In the genomic region with DNA sequence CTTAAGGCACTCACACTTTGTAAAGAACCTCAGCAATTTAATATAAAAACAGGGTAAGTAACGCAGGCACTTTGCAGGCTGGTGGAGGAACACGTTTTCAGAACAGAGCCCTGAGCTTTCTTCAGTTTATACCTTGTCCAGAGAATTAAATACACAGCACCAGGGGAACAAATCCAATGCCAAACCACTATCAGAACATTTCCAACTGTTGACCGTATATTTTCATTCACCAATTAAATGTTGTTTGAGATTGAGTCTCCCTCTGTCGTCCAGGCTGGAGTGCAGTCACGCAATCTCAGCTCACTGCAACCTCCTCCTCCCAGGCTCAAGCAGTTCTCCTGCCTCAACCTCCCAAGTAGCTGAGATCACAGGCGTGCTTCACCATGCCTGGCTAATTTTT, we compare ENCODE assay signal across 1 cellular context.
TF ChIP-seq lines count a peak whose summit lies in the region.

No MANE protein-coding gene starts in this region.

TF ChIP-seq in GM23338, 12 proteins besides CTCF, POLR2A, EP300 and RAD21 (continued from another document):
- TF ChIP-seq, protein P1, sequence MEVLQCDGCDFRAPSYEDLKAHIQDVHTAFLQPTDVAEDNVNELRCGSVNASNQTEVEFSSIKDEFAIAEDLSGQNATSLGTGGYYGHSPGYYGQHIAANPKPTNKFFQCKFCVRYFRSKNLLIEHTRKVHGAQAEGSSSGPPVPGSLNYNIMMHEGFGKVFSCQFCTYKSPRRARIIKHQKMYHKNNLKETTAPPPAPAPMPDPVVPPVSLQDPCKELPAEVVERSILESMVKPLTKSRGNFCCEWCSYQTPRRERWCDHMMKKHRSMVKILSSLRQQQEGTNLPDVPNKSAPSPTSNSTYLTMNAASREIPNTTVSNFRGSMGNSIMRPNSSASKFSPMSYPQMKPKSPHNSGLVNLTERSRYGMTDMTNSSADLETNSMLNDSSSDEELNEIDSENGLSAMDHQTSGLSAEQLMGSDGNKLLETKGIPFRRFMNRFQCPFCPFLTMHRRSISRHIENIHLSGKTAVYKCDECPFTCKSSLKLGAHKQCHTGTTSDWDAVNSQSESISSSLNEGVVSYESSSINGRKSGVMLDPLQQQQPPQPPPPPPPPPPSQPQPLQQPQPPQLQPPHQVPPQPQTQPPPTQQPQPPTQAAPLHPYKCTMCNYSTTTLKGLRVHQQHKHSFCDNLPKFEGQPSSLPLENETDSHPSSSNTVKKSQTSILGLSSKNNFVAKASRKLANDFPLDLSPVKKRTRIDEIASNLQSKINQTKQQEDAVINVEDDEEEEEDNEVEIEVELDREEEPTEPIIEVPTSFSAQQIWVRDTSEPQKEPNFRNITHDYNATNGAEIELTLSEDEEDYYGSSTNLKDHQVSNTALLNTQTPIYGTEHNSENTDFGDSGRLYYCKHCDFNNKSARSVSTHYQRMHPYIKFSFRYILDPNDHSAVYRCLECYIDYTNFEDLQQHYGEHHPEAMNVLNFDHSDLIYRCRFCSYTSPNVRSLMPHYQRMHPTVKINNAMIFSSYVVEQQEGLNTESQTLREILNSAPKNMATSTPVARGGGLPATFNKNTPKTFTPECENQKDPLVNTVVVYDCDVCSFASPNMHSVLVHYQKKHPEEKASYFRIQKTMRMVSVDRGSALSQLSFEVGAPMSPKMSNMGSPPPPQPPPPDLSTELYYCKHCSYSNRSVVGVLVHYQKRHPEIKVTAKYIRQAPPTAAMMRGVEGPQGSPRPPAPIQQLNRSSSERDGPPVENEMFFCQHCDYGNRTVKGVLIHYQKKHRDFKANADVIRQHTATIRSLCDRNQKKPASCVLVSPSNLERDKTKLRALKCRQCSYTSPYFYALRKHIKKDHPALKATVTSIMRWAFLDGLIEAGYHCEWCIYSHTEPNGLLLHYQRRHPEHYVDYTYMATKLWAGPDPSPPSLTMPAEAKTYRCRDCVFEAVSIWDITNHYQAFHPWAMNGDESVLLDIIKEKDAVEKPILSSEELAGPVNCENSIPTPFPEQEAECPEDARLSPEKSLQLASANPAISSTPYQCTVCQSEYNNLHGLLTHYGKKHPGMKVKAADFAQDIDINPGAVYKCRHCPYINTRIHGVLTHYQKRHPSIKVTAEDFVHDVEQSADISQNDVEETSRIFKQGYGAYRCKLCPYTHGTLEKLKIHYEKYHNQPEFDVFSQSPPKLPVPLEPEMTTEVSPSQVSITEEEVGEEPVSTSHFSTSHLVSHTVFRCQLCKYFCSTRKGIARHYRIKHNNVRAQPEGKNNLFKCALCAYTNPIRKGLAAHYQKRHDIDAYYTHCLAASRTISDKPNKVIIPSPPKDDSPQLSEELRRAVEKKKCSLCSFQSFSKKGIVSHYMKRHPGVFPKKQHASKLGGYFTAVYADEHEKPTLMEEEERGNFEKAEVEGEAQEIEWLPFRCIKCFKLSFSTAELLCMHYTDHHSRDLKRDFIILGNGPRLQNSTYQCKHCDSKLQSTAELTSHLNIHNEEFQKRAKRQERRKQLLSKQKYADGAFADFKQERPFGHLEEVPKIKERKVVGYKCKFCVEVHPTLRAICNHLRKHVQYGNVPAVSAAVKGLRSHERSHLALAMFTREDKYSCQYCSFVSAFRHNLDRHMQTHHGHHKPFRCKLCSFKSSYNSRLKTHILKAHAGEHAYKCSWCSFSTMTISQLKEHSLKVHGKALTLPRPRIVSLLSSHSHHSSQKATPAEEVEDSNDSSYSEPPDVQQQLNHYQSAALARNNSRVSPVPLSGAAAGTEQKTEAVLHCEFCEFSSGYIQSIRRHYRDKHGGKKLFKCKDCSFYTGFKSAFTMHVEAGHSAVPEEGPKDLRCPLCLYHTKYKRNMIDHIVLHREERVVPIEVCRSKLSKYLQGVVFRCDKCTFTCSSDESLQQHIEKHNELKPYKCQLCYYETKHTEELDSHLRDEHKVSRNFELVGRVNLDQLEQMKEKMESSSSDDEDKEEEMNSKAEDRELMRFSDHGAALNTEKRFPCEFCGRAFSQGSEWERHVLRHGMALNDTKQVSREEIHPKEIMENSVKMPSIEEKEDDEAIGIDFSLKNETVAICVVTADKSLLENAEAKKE (CRISPR knock-in tag; IDR thresholded peaks at IDR 0.05), result no peak
- TF ChIP-seq ZNF331 (CRISPR knock-in tag; IDR thresholded peaks at IDR 0.05; ENCODE audit: low read depth) (no peak), NANOG (IDR thresholded peaks at IDR 0.05; ENCODE audit: borderline replicate concordance) (no peak), POLR2AphosphoS5 (IDR thresholded peaks at IDR 0.05; ENCODE audit: low read depth) (no peak), CREB1 (CRISPR knock-in tag; IDR thresholded peaks at IDR 0.05; ENCODE audit: low read depth) (no peak), ZNF114 (CRISPR knock-in tag; IDR thresholded peaks at IDR 0.05) (no peak), JUNB (IDR thresholded peaks at IDR 0.05; ENCODE audit: unreplicated experiment) (no peak), EZH2phosphoT487 (IDR thresholded peaks at IDR 0.05; ENCODE audit: unreplicated experiment) (no peak)
- TF ChIP-seq, protein P2, sequence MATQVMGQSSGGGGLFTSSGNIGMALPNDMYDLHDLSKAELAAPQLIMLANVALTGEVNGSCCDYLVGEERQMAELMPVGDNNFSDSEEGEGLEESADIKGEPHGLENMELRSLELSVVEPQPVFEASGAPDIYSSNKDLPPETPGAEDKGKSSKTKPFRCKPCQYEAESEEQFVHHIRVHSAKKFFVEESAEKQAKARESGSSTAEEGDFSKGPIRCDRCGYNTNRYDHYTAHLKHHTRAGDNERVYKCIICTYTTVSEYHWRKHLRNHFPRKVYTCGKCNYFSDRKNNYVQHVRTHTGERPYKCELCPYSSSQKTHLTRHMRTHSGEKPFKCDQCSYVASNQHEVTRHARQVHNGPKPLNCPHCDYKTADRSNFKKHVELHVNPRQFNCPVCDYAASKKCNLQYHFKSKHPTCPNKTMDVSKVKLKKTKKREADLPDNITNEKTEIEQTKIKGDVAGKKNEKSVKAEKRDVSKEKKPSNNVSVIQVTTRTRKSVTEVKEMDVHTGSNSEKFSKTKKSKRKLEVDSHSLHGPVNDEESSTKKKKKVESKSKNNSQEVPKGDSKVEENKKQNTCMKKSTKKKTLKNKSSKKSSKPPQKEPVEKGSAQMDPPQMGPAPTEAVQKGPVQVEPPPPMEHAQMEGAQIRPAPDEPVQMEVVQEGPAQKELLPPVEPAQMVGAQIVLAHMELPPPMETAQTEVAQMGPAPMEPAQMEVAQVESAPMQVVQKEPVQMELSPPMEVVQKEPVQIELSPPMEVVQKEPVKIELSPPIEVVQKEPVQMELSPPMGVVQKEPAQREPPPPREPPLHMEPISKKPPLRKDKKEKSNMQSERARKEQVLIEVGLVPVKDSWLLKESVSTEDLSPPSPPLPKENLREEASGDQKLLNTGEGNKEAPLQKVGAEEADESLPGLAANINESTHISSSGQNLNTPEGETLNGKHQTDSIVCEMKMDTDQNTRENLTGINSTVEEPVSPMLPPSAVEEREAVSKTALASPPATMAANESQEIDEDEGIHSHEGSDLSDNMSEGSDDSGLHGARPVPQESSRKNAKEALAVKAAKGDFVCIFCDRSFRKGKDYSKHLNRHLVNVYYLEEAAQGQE (IDR thresholded peaks at IDR 0.05; ENCODE audit: unreplicated experiment), result no peak
- TF ChIP-seq, protein P3, sequence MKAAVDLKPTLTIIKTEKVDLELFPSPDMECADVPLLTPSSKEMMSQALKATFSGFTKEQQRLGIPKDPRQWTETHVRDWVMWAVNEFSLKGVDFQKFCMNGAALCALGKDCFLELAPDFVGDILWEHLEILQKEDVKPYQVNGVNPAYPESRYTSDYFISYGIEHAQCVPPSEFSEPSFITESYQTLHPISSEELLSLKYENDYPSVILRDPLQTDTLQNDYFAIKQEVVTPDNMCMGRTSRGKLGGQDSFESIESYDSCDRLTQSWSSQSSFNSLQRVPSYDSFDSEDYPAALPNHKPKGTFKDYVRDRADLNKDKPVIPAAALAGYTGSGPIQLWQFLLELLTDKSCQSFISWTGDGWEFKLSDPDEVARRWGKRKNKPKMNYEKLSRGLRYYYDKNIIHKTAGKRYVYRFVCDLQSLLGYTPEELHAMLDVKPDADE (IDR thresholded peaks at IDR 0.05), result no peak
